16 cellular contexts compared by ENCODE assay signal in the genomic region with DNA sequence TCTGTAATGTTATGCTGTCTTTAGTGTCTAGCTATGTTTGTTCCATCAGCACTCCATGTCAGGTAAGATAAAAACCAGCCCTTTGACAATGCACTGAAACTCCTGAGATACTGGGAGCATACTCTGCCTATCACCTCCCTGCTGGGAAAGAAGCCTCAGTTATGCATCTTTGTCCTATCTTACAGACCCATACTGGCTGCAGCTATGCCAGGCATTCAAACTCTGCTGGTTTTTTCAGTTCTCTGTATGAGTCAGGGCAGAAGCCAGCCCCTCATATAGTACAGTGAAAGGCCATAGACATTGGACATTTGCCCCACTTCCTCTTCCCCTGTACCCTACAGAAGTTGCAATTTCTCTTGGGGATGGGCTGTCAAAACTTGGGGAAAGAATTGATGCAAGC.
DNase-seq lines count a peak whose midpoint lies in the region; TF ChIP-seq lines count a peak whose summit lies in the region.
"Had no signal": no experiment of that assay in that cellular context is flagged by ENCODE, and none has a peak within 500 bp of the region (broad histone marks: within the 10 kb centered on the region; RNA-seq: fewer than 3 reads in every experiment).

No MANE protein-coding gene starts in this region.

- H3K36me3 ChIP-seq in mesendoderm (ENCODE audit: control insufficient read depth, insufficient read depth, low read length) (no peaks in the 10 kb centered on the region), WERI-Rb-1 (no peaks in the 10 kb centered on the region), neuronal stem cell (replicated peaks in 1 of 2; ENCODE audit: control insufficient read depth in 2 of 2, insufficient read depth in 2 of 2, low read length in 2 of 2) (no peaks in the 10 kb centered on the region)
- H3K36me3 ChIP-seq: BLaER1 had no signal

- no peak overlapping the region for H4K91ac ChIP-seq in neuronal stem cell (ENCODE audit: low read depth, low read length, poor library complexity)

- H3K27me3 ChIP-seq in mesendoderm (ENCODE audit: insufficient read depth, low read length, poor library complexity) (no peaks in the 10 kb centered on the region), WERI-Rb-1 (ENCODE audit: insufficient read depth, low read depth, severe bottlenecking) (peaks cover 16% of the 10 kb centered on the region), neuronal stem cell (ENCODE audit: control insufficient read depth in 3 of 3, insufficient read depth in 3 of 3, low read depth in 1 of 3, low read length in 3 of 3) (no peaks in the 10 kb centered on the region)
- H3K27me3 ChIP-seq: BLaER1 had no signal

- H3K4me1 ChIP-seq in mesendoderm (ENCODE audit: control insufficient read depth, low read depth, low read length) (no peaks in the 10 kb centered on the region), neuronal stem cell (ENCODE audit: control insufficient read depth in 2 of 2, insufficient read depth in 1 of 2, low read depth in 1 of 2, low read length in 2 of 2) (no peaks in the 10 kb centered on the region)
- H3K4me1 ChIP-seq: BLaER1, Caco-2 had no signal

- H3K4me3 ChIP-seq in choroid plexus epithelial cell (ENCODE audit: low read depth, low read length) (no peak overlapping the region), mesendoderm (ENCODE audit: low read length) (no peak overlapping the region), WERI-Rb-1 (ENCODE audit: low read depth, low read length) (no peak overlapping the region), neuronal stem cell (ENCODE audit: low read length in 2 of 2) (no peak overlapping the region)
- H3K4me3 ChIP-seq: BLaER1, GM23338 had no signal

- H3K18ac ChIP-seq in mesendoderm (ENCODE audit: low read length) = no peak overlapping the region
- no peak overlapping the region for H3K18ac ChIP-seq in neuronal stem cell (ENCODE audit: low read length)

- H3K4ac ChIP-seq in mesendoderm (ENCODE audit: low read depth, low read length) = no peak overlapping the region
- H3K4ac ChIP-seq in neuronal stem cell (ENCODE audit: low read length) = no peak overlapping the region

- H3K79me1 ChIP-seq in mesendoderm (ENCODE audit: low read length) = no peaks in the 10 kb centered on the region
- no peaks in the 10 kb centered on the region for H3K79me1 ChIP-seq in neuronal stem cell (ENCODE audit: low read depth, low read length)

- H3K4me2 ChIP-seq in mesendoderm (ENCODE audit: low read length) (no peak overlapping the region), neuronal stem cell (ENCODE audit: insufficient read depth, low read length, poor library complexity, severe bottlenecking) (no peak overlapping the region)
- H3K4me2 ChIP-seq: BLaER1, GM23338 had no signal

- H3K14ac ChIP-seq in neuronal stem cell (ENCODE audit: low read length) = no peak overlapping the region

- H2BK120ac ChIP-seq in mesendoderm (ENCODE audit: low read depth, low read length) (no peak overlapping the region), neuronal stem cell (ENCODE audit: low read depth, low read length) (no peak overlapping the region)

- H2BK5ac ChIP-seq in mesendoderm (ENCODE audit: low read length) = no peak overlapping the region
- no peak overlapping the region for H2BK5ac ChIP-seq in neuronal stem cell (ENCODE audit: low read length)

- DNase-seq in MV-4-11 (lab: John Stamatoyannopoulos, UW) (peak; percentile 36), choroid plexus epithelial cell (ENCODE audit: low read depth) (peak; percentile 58), mesendoderm (peak; percentile 42), GM20000 (ENCODE audit: low spot score) (no peak), WERI-Rb-1 (no peak), neuronal stem cell (ENCODE audit: low spot score) (no peak)
- DNase-seq: Caco-2; CD4-positive, CD25-positive, alpha-beta regulatory T cell; CD8-positive, alpha-beta T cell; DMS153; DND-41; H9 had no signal

- H2BK12ac ChIP-seq in neuronal stem cell (ENCODE audit: low read length) = no peak overlapping the region

- no peak for TF ChIP-seq CTCF in choroid plexus epithelial cell (conservative IDR thresholded peaks at IDR 0.05; ENCODE audit: low read depth, low read length)
- TF ChIP-seq CTCF in GM20000 (IDR thresholded peaks at IDR 0.05; ENCODE audit: extremely low read depth, missing control alignments) = no peak
- TF ChIP-seq CTCF in WERI-Rb-1 (IDR thresholded peaks at IDR 0.05; ENCODE audit: low read depth, low read length) = no peak

- H3K27ac ChIP-seq in mesendoderm (ENCODE audit: low read depth, low read length) = no peak overlapping the region
- no peak overlapping the region for H3K27ac ChIP-seq in WERI-Rb-1
- H3K27ac ChIP-seq in neuronal stem cell (replicated peaks; ENCODE audit: low read length) = no peak overlapping the region
- H3K27ac ChIP-seq: 22Rv1, BLaER1, C4-2B had no signal

- H3K9ac ChIP-seq in mesendoderm (ENCODE audit: low read length) (no peak overlapping the region), neuronal stem cell (ENCODE audit: low read depth, low read length, poor library complexity) (no peak overlapping the region)
- H3K9ac ChIP-seq: BLaER1 had no signal

- no peak overlapping the region for H4K5ac ChIP-seq in mesendoderm (ENCODE audit: low read length)

- H4K8ac ChIP-seq in mesendoderm (ENCODE audit: low read depth, low read length) (no peak overlapping the region), neuronal stem cell (ENCODE audit: low read depth, low read length) (no peak overlapping the region)

- no peaks in the 10 kb centered on the region for H3K9me3 ChIP-seq in WERI-Rb-1 (ENCODE audit: severe bottlenecking)
- H3K9me3 ChIP-seq in neuronal stem cell (replicated peaks in 1 of 2; ENCODE audit: control insufficient read depth in 2 of 2, insufficient read depth in 1 of 2, low read depth in 1 of 2, low read length in 2 of 2) = peaks cover 0 to 6% of the 10 kb centered on the region in 2 donors

- H2AK5ac ChIP-seq in mesendoderm (ENCODE audit: low read length) (no peak overlapping the region), neuronal stem cell (ENCODE audit: low read depth, low read length) (no peak overlapping the region)

- no peak overlapping the region for H3K56ac ChIP-seq in mesendoderm (ENCODE audit: low read length)

- no peak overlapping the region for H3K23ac ChIP-seq in mesendoderm (ENCODE audit: low read length)
- H3K23ac ChIP-seq in neuronal stem cell (ENCODE audit: low read depth, low read length, poor library complexity) = no peak overlapping the region

- no peak overlapping the region for H2BK15ac ChIP-seq in mesendoderm (replicated peaks; ENCODE audit: low read depth)
- no peak overlapping the region for H2BK15ac ChIP-seq in neuronal stem cell (ENCODE audit: low read length)

- no peak overlapping the region for H2AFZ ChIP-seq in neuronal stem cell (ENCODE audit: low read length)
- H2AFZ ChIP-seq: GM23338 had no signal

- no peaks in the 10 kb centered on the region for H3K79me2 ChIP-seq in mesendoderm (ENCODE audit: control insufficient read depth, insufficient read depth, low read length)

Comparison
In these comparisons a context has a peak if more than half of its experiments do, and no peak if none do; other contexts are left out.
1. DNase-seq: peak in MV-4-11 (single experiment), choroid plexus epithelial cell (single experiment) and mesendoderm (single experiment); none in GM20000 (single experiment), WERI-Rb-1 (single experiment) and neuronal stem cell (single experiment).